ENCODE assay signal across 8 cellular contexts in genomic region chr2:83196225-83196624, GRCh38.
DNase-seq lines count a peak whose midpoint lies in the region; ATAC-seq and TF ChIP-seq lines count a peak whose summit lies in the region.

No MANE protein-coding gene starts in this region.

- peak; percentile 70 for TF ChIP-seq CTCF in Loucy (conservative IDR thresholded peaks at IDR 0.05; ENCODE audit: low read length)

- no peak overlapping the region for H3K9ac ChIP-seq in Loucy (ENCODE audit: low read depth, low read length, poor library complexity, severe bottlenecking)

- no peaks in the 10 kb centered on the region for H3K4me1 ChIP-seq in Loucy (ENCODE audit: insufficient read depth, low read length, poor library complexity, severe bottlenecking)

- peak; percentile 31 for DNase-seq in DMS 273 (lab: John Stamatoyannopoulos, UW; ENCODE audit: unreplicated experiment)
- DNase-seq in astrocyte of the hippocampus (ENCODE audit: low read depth, low spot score), result peak; percentile 41
- DNase-seq in kidney glomerular epithelial cell (lab: John Stamatoyannopoulos, UW), result peak; percentile 72

- H3K27me3 ChIP-seq in Loucy (ENCODE audit: insufficient read depth, low read length, poor library complexity, severe bottlenecking), result no peaks in the 10 kb centered on the region

- no peaks in the 10 kb centered on the region for H3K36me3 ChIP-seq in Loucy (ENCODE audit: insufficient read depth, low read length)

- H3K4me2 ChIP-seq in Loucy (ENCODE audit: low read depth, low read length, poor library complexity, severe bottlenecking), result no peak overlapping the region

- H2AFZ ChIP-seq in Loucy (ENCODE audit: low read length), result no peak overlapping the region

- H3F3A ChIP-seq in Loucy (ENCODE audit: low read depth), result no peaks in the 10 kb centered on the region

- no peak overlapping the region for H3K4me3 ChIP-seq in Loucy (ENCODE audit: low read length, poor library complexity, severe bottlenecking)

- H3K9me2 ChIP-seq in Loucy (replicated peaks; ENCODE audit: low read depth, low read length), result no peaks in the 10 kb centered on the region

- no peaks in the 10 kb centered on the region for H4K20me1 ChIP-seq in Loucy (ENCODE audit: insufficient read depth, low read length, poor library complexity, severe bottlenecking)

- ATAC-seq in GM19467 (IDR thresholded peaks at IDR 0.05; ENCODE audit: unreplicated experiment) (no peak), GM18520 (IDR thresholded peaks at IDR 0.05; ENCODE audit: unreplicated experiment) (no peak), GM18867 (IDR thresholded peaks at IDR 0.05; ENCODE audit: unreplicated experiment) (no peak), HG02973 (IDR thresholded peaks at IDR 0.05; ENCODE audit: unreplicated experiment) (no peak)

- no peaks in the 10 kb centered on the region for H3K9me3 ChIP-seq in Loucy (ENCODE audit: insufficient read depth, low read depth, low read length)

- H3K79me2 ChIP-seq in Loucy (ENCODE audit: insufficient read depth, low read length), result no peaks in the 10 kb centered on the region
